Comparison of ENCODE assay signal across 21 cellular contexts in the genomic region with DNA sequence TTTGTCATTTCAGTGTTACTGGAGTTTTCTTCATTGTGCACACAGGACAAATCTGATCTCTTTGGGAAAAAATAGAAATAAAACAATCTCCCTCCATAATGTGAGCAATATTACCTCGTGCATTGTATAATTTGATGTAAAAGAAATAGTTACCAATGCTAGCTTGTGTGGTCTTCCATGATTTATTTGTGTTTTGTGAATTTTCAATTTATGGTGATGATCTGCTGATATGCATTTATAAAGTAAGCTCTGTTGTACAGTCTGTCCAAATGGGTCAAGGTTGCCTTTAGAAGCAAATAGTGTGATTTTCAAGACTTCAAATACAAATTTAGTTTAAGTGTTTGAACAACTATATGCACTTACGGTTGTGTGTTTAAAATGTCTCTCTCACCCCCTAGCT. TPM values are rescaled to one million over a fixed set of nuclear protein-coding genes. Genes with fewer than 3 reads are reported as not detected.
DNase-seq lines count a peak whose midpoint lies in the region; ATAC-seq, FAIRE-seq and TF ChIP-seq lines count a peak whose summit lies in the region.
"Had no signal": no experiment of that assay in that cellular context is flagged by ENCODE, and none has a peak within 500 bp of the region (broad histone marks: within the 10 kb centered on the region; RNA-seq: fewer than 3 reads in every experiment).

No MANE protein-coding gene starts in this region.

- H3K27ac Mint-ChIP-seq in activated CD4-positive, alpha-beta T cell treated with anti-CD3 and anti-CD28 coated beads, Interleukin-2, amount 10 ng/mL, durations not matched to agents 24 days and 14 days = peak overlapping the region; percentile 18
- peak overlapping the region in 4 of 7 donors; percentile 14 to 74 (median 52) for H3K27ac Mint-ChIP-seq in CD4-positive, alpha-beta memory T cell
- peak overlapping the region; percentile 19 for H3K27ac Mint-ChIP-seq in activated naive CD8-positive, alpha-beta T cell treated with anti-CD3 and anti-CD28 coated beads for 36 hours
- peak overlapping the region in 8 of 9 donors; percentile 2 to 88 (median 58) for H3K27ac Mint-ChIP-seq in naive thymus-derived CD4-positive, alpha-beta T cell

- peaks cover 23% of the 10 kb centered on the region for H3K4me1 Mint-ChIP-seq in activated CD4-positive, alpha-beta T cell treated with anti-CD3 and anti-CD28 coated beads, Interleukin-2, amount 10 ng/mL, durations not matched to agents 24 days and 14 days
- peaks cover 29 to 44% (median 36%) of the 10 kb centered on the region in 4 donors for H3K4me1 Mint-ChIP-seq in CD4-positive, alpha-beta memory T cell
- peaks cover 27% of the 10 kb centered on the region for H3K4me1 Mint-ChIP-seq in activated naive CD8-positive, alpha-beta T cell treated with anti-CD3 and anti-CD28 coated beads for 36 hours
- peaks cover 13 to 68% (median 47%) of the 10 kb centered on the region in 7 donors for H3K4me1 Mint-ChIP-seq in naive thymus-derived CD4-positive, alpha-beta T cell

- intact Hi-C loops in activated CD4-positive, alpha-beta T cell treated with anti-CD3 and anti-CD28 coated beads, Interleukin-2, amount 10 ng/mL, durations not matched to agents 24 days and 14 days (cut with micrococcal nuclease) = loop anchor here (5.0 kb wide), 1 partner anchor 56 kb away; no protein-coding TSS in a partner anchor
- intact Hi-C loops in CD4-positive, alpha-beta memory T cell (cut with micrococcal nuclease) = loop anchor here (10.0 kb wide), 1 partner anchor 878 kb away; no protein-coding TSS in a partner anchor
- intact Hi-C loops in naive thymus-derived CD4-positive, alpha-beta T cell (cut with micrococcal nuclease) = loop anchor here in 1 of 2 donors (2.0 kb wide), 1 partner anchor 16 kb away; no protein-coding TSS in a partner anchor
- intact Hi-C loops in kidney (cut with DNase I) = no loop called here

- no peaks in the 10 kb centered on the region for H3K9me3 ChIP-seq in CD4-positive, alpha-beta memory T cell (ENCODE audit: control insufficient read depth in 1 of 2, low read length in 2 of 2)
- no peaks in the 10 kb centered on the region for H3K9me3 ChIP-seq in naive thymus-derived CD4-positive, alpha-beta T cell (ENCODE audit: control insufficient read depth in 2 of 3, low read length in 3 of 3)
- no peaks in the 10 kb centered on the region for H3K9me3 ChIP-seq in kidney (ENCODE audit: control insufficient read depth in 1 of 2, low read length in 2 of 2)
- H3K9me3 ChIP-seq: right lobe of liver, testis had no signal

- no peak overlapping the region for H3K9ac ChIP-seq in kidney (ENCODE audit: low read length in 2 of 2)

- no peaks in the 10 kb centered on the region for H3K27me3 Mint-ChIP-seq in activated CD4-positive, alpha-beta T cell treated with anti-CD3 and anti-CD28 coated beads, Interleukin-2, amount 10 ng/mL, durations not matched to agents 24 days and 14 days
- no peaks in the 10 kb centered on the region for H3K27me3 Mint-ChIP-seq in CD4-positive, alpha-beta memory T cell
- no peaks in the 10 kb centered on the region for H3K27me3 Mint-ChIP-seq in activated naive CD8-positive, alpha-beta T cell treated with anti-CD3 and anti-CD28 coated beads for 36 hours
- H3K27me3 Mint-ChIP-seq in naive thymus-derived CD4-positive, alpha-beta T cell = no peaks in the 10 kb centered on the region

- H3K4me1 ChIP-seq in CD4-positive, alpha-beta memory T cell (ENCODE audit: insufficient read depth, low read length) = no peaks in the 10 kb centered on the region
- H3K4me1 ChIP-seq in naive thymus-derived CD4-positive, alpha-beta T cell (ENCODE audit: control insufficient read depth in 2 of 2, insufficient read depth in 2 of 2, low read length in 2 of 2) = no peaks in the 10 kb centered on the region
- H3K4me1 ChIP-seq in kidney (ENCODE audit: control insufficient read depth in 1 of 2, insufficient read depth in 1 of 2, low read depth in 1 of 2, low read length in 2 of 2) = no peaks in the 10 kb centered on the region
- H3K4me1 ChIP-seq: testis had no signal

- H3K36me3 Mint-ChIP-seq in activated CD4-positive, alpha-beta T cell treated with anti-CD3 and anti-CD28 coated beads, Interleukin-2, amount 10 ng/mL, durations not matched to agents 24 days and 14 days (ENCODE audit: low read depth) = peaks cover 69% of the 10 kb centered on the region
- H3K36me3 Mint-ChIP-seq in CD4-positive, alpha-beta memory T cell = peaks cover 67 to 80% of the 10 kb centered on the region in 2 donors
- H3K36me3 Mint-ChIP-seq in activated naive CD8-positive, alpha-beta T cell treated with anti-CD3 and anti-CD28 coated beads for 36 hours = peaks cover 55% of the 10 kb centered on the region
- peaks cover 22 to 61% (median 25%) of the 10 kb centered on the region in 5 donors for H3K36me3 Mint-ChIP-seq in naive thymus-derived CD4-positive, alpha-beta T cell

- ATAC-seq in naive thymus-derived CD4-positive, alpha-beta T cell = no peak
- ATAC-seq in HG02885 (IDR thresholded peaks at IDR 0.05; ENCODE audit: poor library complexity, unreplicated experiment) = no peak
- ATAC-seq: right lobe of liver had no signal

- no peaks in the 10 kb centered on the region for H3K27me3 ChIP-seq in CD4-positive, alpha-beta memory T cell (ENCODE audit: insufficient read depth, low read length)
- H3K27me3 ChIP-seq in naive thymus-derived CD4-positive, alpha-beta T cell (ENCODE audit: control insufficient read depth in 2 of 2, insufficient read depth in 2 of 2, low read length in 2 of 2) = no peaks in the 10 kb centered on the region
- H3K27me3 ChIP-seq: right lobe of liver, testis had no signal

- no peak overlapping the region for H3K27ac ChIP-seq in CD4-positive, alpha-beta memory T cell (ENCODE audit: low read depth, low read length)
- no peak overlapping the region for H3K27ac ChIP-seq in naive thymus-derived CD4-positive, alpha-beta T cell (ENCODE audit: low read depth, low read length)
- H3K27ac ChIP-seq in kidney (ENCODE audit: low read depth in 2 of 2, low read length in 2 of 2) = no peak overlapping the region
- H3K27ac ChIP-seq: epithelial cell of prostate, right lobe of liver, RWPE1, testis had no signal

- no peak for TF ChIP-seq CTCF in kidney (IDR thresholded peaks at IDR 0.05; ENCODE audit: borderline replicate concordance, extremely low read depth, insufficient read depth)

- DNase-seq in activated CD4-positive, alpha-beta T cell treated with anti-CD3 and anti-CD28 coated beads, Interleukin-2, amount 10 ng/mL, durations not matched to agents 24 days and 14 days = no peak
- DNase-seq in activated CD4-positive, alpha-beta T cell treated with anti-CD3 and anti-CD28 coated beads for 4 hours = no peak
- no peak for DNase-seq in CD4-positive, alpha-beta memory T cell
- no peak for DNase-seq in activated naive CD8-positive, alpha-beta T cell treated with anti-CD3 and anti-CD28 coated beads for 36 hours
- no peak for DNase-seq in naive thymus-derived CD4-positive, alpha-beta T cell
- no peak for DNase-seq in kidney
- no peak for DNase-seq in stimulated activated naive CD4-positive, alpha-beta T cell (lab: John Stamatoyannopoulos, UW)
- DNase-seq: 8988T; activated CD4-positive, CD25-positive, alpha-beta regulatory T cell treated with anti-CD3 and anti-CD28 coated beads, Interleukin-2, amount 50 U/mL, for 72 hours; cerebellar nuclear complex; Kasumi-1; mammary epithelial cell; NCI-H1436 treated with DMSO at 0.1 percent for 48 hours; NCI-H774; posterior cingulate gyrus; right lobe of liver; stimulated activated CD4-positive, alpha-beta T cell treated with anti-CD3 and anti-CD28 coated beads, Interleukin-2, amount 100 ng/mL, for 48 hours; testis had no signal

- CTCF ChIA-PET in CD4-positive, alpha-beta memory T cell (lab: Charles Lee; ENCODE audit: partially characterized antibody) = interaction anchor here (0.6 to 4.6 kb wide), 4 partner anchors 14 to 131 kb away, joined by 3 to 22 read pairs (median 4); no protein-coding TSS in a partner anchor
- CTCF ChIA-PET in naive thymus-derived CD4-positive, alpha-beta T cell (lab: Charles Lee) = interaction anchor here (1.2 to 1.4 kb wide), 2 partner anchors 16 to 67 kb away, joined by 3 read pairs; no protein-coding TSS in a partner anchor

- H3K36me3 ChIP-seq in CD4-positive, alpha-beta memory T cell (ENCODE audit: insufficient read depth, low read length) = peaks cover 54% of the 10 kb centered on the region
- H3K36me3 ChIP-seq in naive thymus-derived CD4-positive, alpha-beta T cell (ENCODE audit: control insufficient read depth in 2 of 3, insufficient read depth in 3 of 3, low read length in 3 of 3) = peaks cover 10 to 47% (median 17%) of the 10 kb centered on the region in 3 experiments
- peaks cover 14 to 34% of the 10 kb centered on the region in 2 donors for H3K36me3 ChIP-seq in kidney (ENCODE audit: control insufficient read depth in 1 of 2, insufficient read depth in 2 of 2, low read length in 2 of 2)

- no peak for FAIRE-seq in kidney (lab: Jason Lieb, UNC)

- no peak overlapping the region for H3K4me3 Mint-ChIP-seq in activated CD4-positive, alpha-beta T cell treated with anti-CD3 and anti-CD28 coated beads, Interleukin-2, amount 10 ng/mL, durations not matched to agents 24 days and 14 days
- H3K4me3 Mint-ChIP-seq in CD4-positive, alpha-beta memory T cell = no peak overlapping the region
- H3K4me3 Mint-ChIP-seq in activated naive CD8-positive, alpha-beta T cell treated with anti-CD3 and anti-CD28 coated beads for 36 hours = no peak overlapping the region
- H3K4me3 Mint-ChIP-seq in naive thymus-derived CD4-positive, alpha-beta T cell = no peak overlapping the region

- H3K9me3 Mint-ChIP-seq in activated CD4-positive, alpha-beta T cell treated with anti-CD3 and anti-CD28 coated beads, Interleukin-2, amount 10 ng/mL, durations not matched to agents 24 days and 14 days = no peaks in the 10 kb centered on the region
- peaks cover 0 to 11% (median 5%) of the 10 kb centered on the region in 8 donors for H3K9me3 Mint-ChIP-seq in CD4-positive, alpha-beta memory T cell
- H3K9me3 Mint-ChIP-seq in activated naive CD8-positive, alpha-beta T cell treated with anti-CD3 and anti-CD28 coated beads for 36 hours = peaks cover 3% of the 10 kb centered on the region
- peaks cover 0 to 3% (median 0%) of the 10 kb centered on the region in 11 donors for H3K9me3 Mint-ChIP-seq in naive thymus-derived CD4-positive, alpha-beta T cell

- no peak overlapping the region for H3K4me3 ChIP-seq in CD4-positive, alpha-beta memory T cell (ENCODE audit: low read length in 2 of 2)
- no peak overlapping the region for H3K4me3 ChIP-seq in naive thymus-derived CD4-positive, alpha-beta T cell (ENCODE audit: low read length)
- H3K4me3 ChIP-seq in kidney (ENCODE audit: low read length in 2 of 2) = no peak overlapping the region
- H3K4me3 ChIP-seq: right lobe of liver, testis had no signal

- POLR2A ChIA-PET in CD4-positive, alpha-beta memory T cell (lab: Charles Lee; ENCODE audit: partially characterized antibody) = interaction anchor here (1.4 to 2.2 kb wide), 2 partner anchors 16 to 80 kb away, joined by 3 to 6 read pairs; no protein-coding TSS in a partner anchor
- POLR2A ChIA-PET in naive thymus-derived CD4-positive, alpha-beta T cell (lab: Charles Lee) = no interaction called here

RNA-seq across cellular contexts. Expression of a gene that starts 50.9 kb away (rescaled TPM):
- total RNA-seq in activated CD4-positive, alpha-beta T cell treated with anti-CD3 and anti-CD28 coated beads, Interleukin-2, amount 10 ng/mL, durations not matched to agents 24 days and 14 days = 152 and 160 TPM in 2 replicates
- 100 to 1,000 TPM; 130 TPM for total RNA-seq in CD4-positive, alpha-beta memory T cell
- 100 to 1,000 TPM; 221 to 230 TPM for polyA plus RNA-seq in CD4-positive, alpha-beta memory T cell
- 100 to 1,000 TPM; 383 to 389 TPM for total RNA-seq in activated naive CD8-positive, alpha-beta T cell treated with anti-CD3 and anti-CD28 coated beads for 36 hours
- total RNA-seq in naive thymus-derived CD4-positive, alpha-beta T cell = 1,000 to 10,000 TPM in 1 of 5 experiments, 10 to 100 TPM in 4; 74.1 to 1,177 (median 89.6) TPM
- polyA plus RNA-seq in naive thymus-derived CD4-positive, alpha-beta T cell = 100 to 1,000 TPM; 221 to 244 TPM
- total RNA-seq in kidney = 121 TPM
- 37.5 TPM for polyA plus RNA-seq in kidney (ENCODE audit: insufficient read depth, low read depth, low replicate concordance)
